ENCODE assay signal across 20 cellular contexts in the genomic region with DNA sequence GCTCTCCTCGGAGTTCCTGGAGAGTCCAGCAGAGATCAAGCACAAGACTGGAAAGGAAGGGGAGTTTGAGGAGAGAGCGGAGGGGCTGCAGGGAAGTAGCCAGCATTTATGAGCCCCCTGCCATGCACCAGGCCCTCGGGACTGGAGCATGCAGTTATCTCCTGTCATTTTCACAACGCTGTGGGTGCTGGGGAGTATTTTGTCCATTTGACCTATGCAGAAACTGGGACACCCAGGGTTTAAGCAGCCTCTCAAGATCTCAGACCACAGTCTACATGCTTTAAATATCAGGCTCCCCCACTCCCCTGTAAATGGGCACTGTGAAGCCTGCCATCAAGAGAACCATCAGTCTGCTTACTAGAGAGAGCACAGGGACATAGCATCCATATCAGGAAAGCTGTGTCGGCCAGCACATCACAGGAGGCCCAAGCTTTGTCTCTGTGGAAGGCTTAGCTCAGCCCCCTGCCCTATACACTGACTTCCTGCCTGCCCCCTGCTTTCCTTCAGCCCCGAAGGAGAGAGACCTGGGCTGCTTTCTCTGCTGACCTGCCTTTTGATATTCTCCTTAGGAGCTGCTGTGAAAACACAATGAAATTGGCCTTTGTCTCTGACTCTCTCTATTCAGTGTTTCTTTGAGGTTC. TPM values are rescaled to one million over a fixed set of nuclear protein-coding genes. Genes with fewer than 3 reads are reported as not detected.
A peak's percentile ranks its signal among the peaks of the same experiment; 100 is the strongest.
DNase-seq lines count a peak whose midpoint lies in the region; ATAC-seq and TF ChIP-seq lines count a peak whose summit lies in the region.
"Had no signal": no experiment of that assay in that cellular context is flagged by ENCODE, and none has a peak within 500 bp of the region (broad histone marks: within the 10 kb centered on the region; RNA-seq: fewer than 3 reads in every experiment).

No MANE protein-coding gene starts in this region.

- peaks cover 12% of the 10 kb centered on the region for H3K4me1 Mint-ChIP-seq in neural crest cell
- H3K4me1 Mint-ChIP-seq: CD8-positive, alpha-beta memory T cell had no signal

- H3K27me3 ChIP-seq in gastrocnemius medialis: no peaks in the 10 kb centered on the region
- no peaks in the 10 kb centered on the region for H3K27me3 ChIP-seq in colonic mucosa

- no peaks in the 10 kb centered on the region for H3K36me3 ChIP-seq in gastrocnemius medialis
- no peaks in the 10 kb centered on the region for H3K36me3 ChIP-seq in colonic mucosa

- no peak overlapping the region for H3K4me3 ChIP-seq in coronary artery
- no peak overlapping the region for H3K4me3 ChIP-seq in gastrocnemius medialis
- H3K4me3 ChIP-seq in colonic mucosa: no peak overlapping the region
- H3K4me3 ChIP-seq: PC-9 had no signal

- no peaks in the 10 kb centered on the region for H3K27me3 Mint-ChIP-seq in neural crest cell (ENCODE audit: low read depth)

- H3K4me3 Mint-ChIP-seq in neural crest cell: no peak overlapping the region
- H3K4me3 Mint-ChIP-seq: CD8-positive, alpha-beta memory T cell had no signal

- H3K27ac Mint-ChIP-seq in neural crest cell (ENCODE audit: unreplicated experiment): peak overlapping the region; percentile 94
- H3K27ac Mint-ChIP-seq: CD8-positive, alpha-beta memory T cell had no signal

- H3K27ac ChIP-seq in coronary artery: no peak overlapping the region
- H3K27ac ChIP-seq in gastrocnemius medialis: no peak overlapping the region
- no peak overlapping the region for H3K27ac ChIP-seq in colonic mucosa
- H3K27ac ChIP-seq: 22Rv1, PC-9 had no signal

- peak; percentile 24 for DNase-seq in activated CD8-positive, alpha-beta memory T cell treated with anti-CD3 and anti-CD28 coated beads for 24 hours
- no peak for DNase-seq in activated CD8-positive, alpha-beta memory T cell treated with anti-CD3 and anti-CD28 coated beads, Interleukin-2, amount 50 U/mL, for 4 hours
- peak; percentile 54 for DNase-seq in coronary artery (ENCODE audit: low spot score)
- no peak for DNase-seq in neural crest cell (ENCODE audit: low read depth, low spot score)
- no peak for DNase-seq in gastrocnemius medialis
- no peak for DNase-seq in stimulated activated CD4-positive, alpha-beta T cell treated with anti-CD3 and anti-CD28 coated beads, Interleukin-4, amount 100 ng/mL, for 24 hours
- DNase-seq in colonic mucosa: no peak
- DNase-seq: CD8-positive, alpha-beta memory T cell; DND-41; NCI-H1048; NCI-H146; NCI-H2107; NCI-H345; NCI-H526 treated with DMSO at 0.1 percent for 48 hours; PC-9; SK-N-SH had no signal

- no peak overlapping the region for H3K9ac ChIP-seq in colonic mucosa (ENCODE audit: low read depth in 2 of 2, low read length in 2 of 2)
- H3K9ac ChIP-seq: SK-N-SH had no signal

- no peaks in the 10 kb centered on the region for H3K4me1 ChIP-seq in gastrocnemius medialis
- H3K4me1 ChIP-seq in colonic mucosa: no peaks in the 10 kb centered on the region

- peaks cover 2% of the 10 kb centered on the region for H3K9me3 Mint-ChIP-seq in neural crest cell
- H3K9me3 Mint-ChIP-seq: CD8-positive, alpha-beta memory T cell had no signal

- TF ChIP-seq CTCF in coronary artery (IDR thresholded peaks at IDR 0.05) (no peak), neural crest cell (conservative IDR thresholded peaks at IDR 0.05) (no peak), gastrocnemius medialis (IDR thresholded peaks at IDR 0.05 in 4 of 5, conservative IDR thresholded peaks at IDR 0.05 in 1 of 5) (no peak), colonic mucosa (IDR thresholded peaks at IDR 0.05) (no peak)

- H3K9me3 ChIP-seq in gastrocnemius medialis (no peaks in the 10 kb centered on the region), colonic mucosa (no peaks in the 10 kb centered on the region)
- H3K9me3 ChIP-seq: SK-N-SH had no signal

- no peak for TF ChIP-seq POLR2A in gastrocnemius medialis (IDR thresholded peaks at IDR 0.05)

- no peak for ATAC-seq in gastrocnemius medialis
- no peak for ATAC-seq in GM19324 (IDR thresholded peaks at IDR 0.05; ENCODE audit: low FRiP score, unreplicated experiment)
- ATAC-seq: Right ventricle myocardium inferior had no signal

- H3K36me3 Mint-ChIP-seq in neural crest cell (ENCODE audit: low read depth): no peaks in the 10 kb centered on the region

- intact Hi-C loops in gastrocnemius medialis (cut with DNase I; ENCODE audit: low total_unique reads) (no loop called here), colonic mucosa (cut with DNase I) (no loop called here)

- in situ Hi-C loops in gastrocnemius medialis (cut with MboI; ENCODE audit: low sequenced_read_pairs in 4 of 4): no loop called here

RNA-seq across cellular contexts. Expression of gene FOXI1, which starts 7.3 kb away (rescaled TPM):
- total RNA-seq in neural crest cell: not detected in 2 replicates
- total RNA-seq in gastrocnemius medialis: not detected
- under 1 TPM in 1 of 2 donors, not detected in 1; 0.16 TPM for total RNA-seq in colonic mucosa
- total RNA-seq: CD8-positive, alpha-beta memory T cell; HT1080; PC-9; Right ventricle myocardium inferior had no signal

Comparison
In these comparisons a context has a peak if more than half of its experiments do, and no peak if none do; other contexts are left out.
1. DNase-seq: peak in activated CD8-positive, alpha-beta memory T cell treated with anti-CD3 and anti-CD28 coated beads for 24 hours (single experiment) and coronary artery (single experiment); none in activated CD8-positive, alpha-beta memory T cell treated with anti-CD3 and anti-CD28 coated beads, Interleukin-2, amount 50 U/mL, for 4 hours (single experiment), neural crest cell (single experiment), gastrocnemius medialis (0 of 2), stimulated activated CD4-positive, alpha-beta T cell treated with anti-CD3 and anti-CD28 coated beads, Interleukin-4, amount 100 ng/mL, for 24 hours (single experiment) and colonic mucosa (single experiment).